ENCODE assay signal across 8 cellular contexts in genomic region chr22:23182289-23183106, GRCh38. TPM values are rescaled to one million over a fixed set of nuclear protein-coding genes. Genes with fewer than 3 reads are reported as not detected.
DNase-seq lines count a peak whose midpoint lies in the region; ATAC-seq and TF ChIP-seq lines count a peak whose summit lies in the region.

No MANE protein-coding gene starts in this region.

- TF ChIP-seq CTCF in prostate gland (IDR thresholded peaks at IDR 0.05), result no peak

- no peak for TF ChIP-seq POLR2A in prostate gland (IDR thresholded peaks at IDR 0.05)

- H3K36me3 ChIP-seq in prostate gland, result no peaks in the 10 kb centered on the region

- 23% methylated on average over 13 of the region's 13 CpGs for WGBS in prostate gland

- ATAC-seq in HG02571 (IDR thresholded peaks at IDR 0.05; ENCODE audit: unreplicated experiment), result no peak
- ATAC-seq in HG02840 (IDR thresholded peaks at IDR 0.05; ENCODE audit: low FRiP score, unreplicated experiment), result no peak
- no peak for ATAC-seq in GM19467 (IDR thresholded peaks at IDR 0.05; ENCODE audit: unreplicated experiment)

- DNase-seq in NCI-H2029 treated with DMSO at 0.1 percent for 48 hours (lab: John Stamatoyannopoulos, UW) (peak; percentile 82), fibroblast of gingiva (ENCODE audit: low read depth) (peak; percentile 18), prostate gland (ENCODE audit: low spot score) (peak; percentile 61)
- DNase-seq in activated CD8-positive, alpha-beta memory T cell treated with anti-CD3 and anti-CD28 coated beads, Interleukin-2, amount 50 U/mL, for 24 hours (ENCODE audit: extremely low read depth), result peak; percentile 35

- H3K4me3 ChIP-seq in GM08714 (ENCODE audit: low read length), result peak overlapping the region; percentile 67
- H3K4me3 ChIP-seq in prostate gland, result peak overlapping the region; percentile 51 to 54

- intact Hi-C loops in prostate gland (cut with DNase I), result loop anchor here (5.0 kb wide), 1 partner anchor 340 kb away; no protein-coding TSS in a partner anchor

- H3K4me1 ChIP-seq in prostate gland (replicated peaks), result peaks cover 17% of the 10 kb centered on the region

- no peaks in the 10 kb centered on the region for H3K9me3 ChIP-seq in prostate gland

- no peaks in the 10 kb centered on the region for H3K27me3 ChIP-seq in prostate gland (replicated peaks; ENCODE audit: insufficient read depth)

- H3K27ac ChIP-seq in prostate gland, result peak overlapping the region; percentile 17 to 65

RNA-seq across cellular contexts. Expression of gene BCR, which starts 2.2 kb away (rescaled TPM):
- 10 to 100 TPM; 32.7 to 88.8 TPM for total RNA-seq in prostate gland

RNA-seq across cellular contexts. Expression of gene RAB36, which starts 37.2 kb away (rescaled TPM):
- total RNA-seq in prostate gland, result 10 to 100 TPM in 1 of 2 donors, 1 to 10 TPM in 1; 4.1 to 12.7 TPM

RNA-seq across cellular contexts. Expression of gene RSPH14, which starts 40.7 kb away (rescaled TPM):
- total RNA-seq in prostate gland, result 1 to 10 TPM in 1 of 2 donors, under 1 TPM in 1; 0.68 to 3.6 TPM

Comparison
In these comparisons a context has a peak if more than half of its experiments do, and no peak if none do; other contexts are left out.
1. DNase-seq: peak in every context shown above with its lines; median percentile 82 in NCI-H2029 treated with DMSO at 0.1 percent for 48 hours; 61 in prostate gland; 35 in activated CD8-positive, alpha-beta memory T cell treated with anti-CD3 and anti-CD28 coated beads, Interleukin-2, amount 50 U/mL, for 24 hours; 18 in fibroblast of gingiva.